Comparison of ENCODE assay signal across 29 cellular contexts in genomic region chr3:128279594-128279880, GRCh38.
DNase-seq lines count a peak whose midpoint lies in the region; ATAC-seq, FAIRE-seq and TF ChIP-seq lines count a peak whose summit lies in the region.
"Had no signal": no experiment of that assay in that cellular context is flagged by ENCODE, and none has a peak within 500 bp of the region (broad histone marks: within the 10 kb centered on the region; RNA-seq: fewer than 3 reads in every experiment).

No MANE protein-coding gene starts in this region.

- peak overlapping the region; percentile 40 for H2BK120ac ChIP-seq in trophoblast cell (ENCODE audit: insufficient read depth, low read length, poor library complexity)

- peaks cover 43% of the 10 kb centered on the region for H3K79me1 ChIP-seq in trophoblast cell (ENCODE audit: low read length)

- H3K9ac ChIP-seq in kidney (ENCODE audit: low read length in 2 of 2) (no peak overlapping the region), trophoblast cell (ENCODE audit: low read length) (no peak overlapping the region)

- no peak for ATAC-seq in CD4-positive, CD25-positive, alpha-beta regulatory T cell (ENCODE audit: low read depth in 2 of 2)
- ATAC-seq in WTC11, result no peak
- ATAC-seq in HG02981 (IDR thresholded peaks at IDR 0.05; ENCODE audit: unreplicated experiment), result no peak
- no peak for ATAC-seq in GM18907 (IDR thresholded peaks at IDR 0.05; ENCODE audit: unreplicated experiment)
- ATAC-seq: A549; naive thymus-derived CD4-positive, alpha-beta T cell; stimulated activated naive B cell treated with anti-CD40 and anti-IgM and Interleukin-4, amounts not matched to agents 10 μg/mL and 1 μg/mL and 100 μg/mL, for 72 hours had no signal

- H4K91ac ChIP-seq in trophoblast cell (ENCODE audit: low read depth, low read length), result peak overlapping the region; percentile 72

- H3K4me1 Mint-ChIP-seq in CD4-positive, CD25-positive, alpha-beta regulatory T cell, result peaks cover 0 to 11% (median 6%) of the 10 kb centered on the region in 4 donors
- H3K4me1 Mint-ChIP-seq in WTC11, result peaks cover 92% of the 10 kb centered on the region
- H3K4me1 Mint-ChIP-seq: activated CD4-positive, alpha-beta T cell treated with anti-CD3 and anti-CD28 coated beads, Interleukin-2, amount 10 ng/mL, durations not matched to agents 24 days and 14 days; activated naive CD8-positive, alpha-beta T cell treated with anti-CD3 and anti-CD28 coated beads, Interleukin-2, amount 10 ng/mL, durations not matched to agents 7 days and 5 days; stimulated activated naive B cell treated with anti-CD40 and anti-IgM and Interleukin-4, amounts not matched to agents 10 μg/mL and 1 μg/mL and 100 μg/mL, for 72 hours had no signal

- H4K8ac ChIP-seq in trophoblast cell (ENCODE audit: low read depth, low read length), result peak overlapping the region; percentile 46

- CTCF ChIA-PET in WTC11 (lab: Charles Lee), result interaction anchor here (0.9 to 8.4 kb wide), 3 partner anchors 27 to 53 kb away, joined by 3 to 60 read pairs (median 9); no protein-coding TSS in a partner anchor

- TF ChIP-seq CTCF in WTC11 (IDR thresholded peaks at IDR 0.05), result no peak
- no peak for TF ChIP-seq CTCF in kidney (IDR thresholded peaks at IDR 0.05; ENCODE audit: borderline replicate concordance, extremely low read depth, insufficient read depth)

- H3K14ac ChIP-seq in trophoblast cell (ENCODE audit: low read length), result peak overlapping the region; percentile 34

- H3K9me3 Mint-ChIP-seq in CD4-positive, CD25-positive, alpha-beta regulatory T cell, result peaks cover 0 to 2% (median 0%) of the 10 kb centered on the region in 7 donors
- no peaks in the 10 kb centered on the region for H3K9me3 Mint-ChIP-seq in WTC11
- H3K9me3 Mint-ChIP-seq: activated CD4-positive, alpha-beta T cell treated with anti-CD3 and anti-CD28 coated beads, Interleukin-2, amount 10 ng/mL, durations not matched to agents 24 days and 14 days; activated naive CD8-positive, alpha-beta T cell treated with anti-CD3 and anti-CD28 coated beads, Interleukin-2, amount 10 ng/mL, durations not matched to agents 7 days and 5 days; activated T-cell treated with anti-CD3 and anti-CD28 coated beads, Interleukin-2, amount 50 U/mL, for 24 hours; CD4-positive, alpha-beta memory T cell; naive thymus-derived CD4-positive, alpha-beta T cell; stimulated activated naive B cell treated with anti-CD40 and anti-IgM and Interleukin-4, amounts not matched to agents 10 μg/mL and 1 μg/mL and 100 μg/mL, for 72 hours had no signal

- no peaks in the 10 kb centered on the region for H3K27me3 Mint-ChIP-seq in CD4-positive, CD25-positive, alpha-beta regulatory T cell
- peaks cover 60% of the 10 kb centered on the region for H3K27me3 Mint-ChIP-seq in WTC11 (ENCODE audit: low read depth)
- H3K27me3 Mint-ChIP-seq: activated CD4-positive, alpha-beta T cell treated with anti-CD3 and anti-CD28 coated beads, Interleukin-2, amount 10 ng/mL, durations not matched to agents 24 days and 14 days; activated naive CD8-positive, alpha-beta T cell treated with anti-CD3 and anti-CD28 coated beads, Interleukin-2, amount 10 ng/mL, durations not matched to agents 7 days and 5 days; activated T-cell treated with anti-CD3 and anti-CD28 coated beads, Interleukin-2, amount 50 U/mL, for 24 hours; CD4-positive, alpha-beta memory T cell; naive thymus-derived CD4-positive, alpha-beta T cell; stimulated activated naive B cell treated with anti-CD40 and anti-IgM and Interleukin-4, amounts not matched to agents 10 μg/mL and 1 μg/mL and 100 μg/mL, for 72 hours had no signal

- peak overlapping the region; percentile 89 for H2BK12ac ChIP-seq in trophoblast cell (ENCODE audit: low read length)

- no peak overlapping the region for H2BK5ac ChIP-seq in trophoblast cell (ENCODE audit: low read depth, low read length, poor library complexity)

- intact Hi-C loops in kidney (cut with DNase I), result no loop called here

- no peak overlapping the region for H2AFZ ChIP-seq in trophoblast cell (ENCODE audit: insufficient read depth, low read length, poor library complexity)

- POLR2A ChIA-PET in WTC11 (lab: Charles Lee), result no interaction called here

- peaks cover 6% of the 10 kb centered on the region for H3K79me2 ChIP-seq in trophoblast cell (ENCODE audit: control insufficient read depth, insufficient read depth, low read length, poor library complexity)

- no peak overlapping the region for H3K4me3 ChIP-seq in CD4-positive, CD25-positive, alpha-beta regulatory T cell (ENCODE audit: low read depth, low read length)
- H3K4me3 ChIP-seq in kidney (ENCODE audit: low read length in 2 of 2), result no peak overlapping the region
- no peak overlapping the region for H3K4me3 ChIP-seq in trophoblast cell (ENCODE audit: low read depth, low read length)
- H3K4me3 ChIP-seq: A549, colonic mucosa had no signal

- WGBS in trophoblast cell (ENCODE audit: extremely low coverage, insufficient coverage, insufficient read length), result no CpG with 5 or more reads among the region's 3 CpGs

- H3K18ac ChIP-seq in trophoblast cell (ENCODE audit: low read length), result peak overlapping the region; percentile 75

- FAIRE-seq in kidney (lab: Jason Lieb, UNC), result no peak
- FAIRE-seq: A549, D721Med, GM19239, islet of Langerhans, urothelium cell line had no signal

- H3K36me3 Mint-ChIP-seq in CD4-positive, CD25-positive, alpha-beta regulatory T cell, result peaks cover 7% of the 10 kb centered on the region
- no peaks in the 10 kb centered on the region for H3K36me3 Mint-ChIP-seq in WTC11

- peak overlapping the region in 2 of 3 donors; percentile 28 to 32 for H3K27ac Mint-ChIP-seq in CD4-positive, CD25-positive, alpha-beta regulatory T cell
- H3K27ac Mint-ChIP-seq in WTC11, result no peak overlapping the region
- H3K27ac Mint-ChIP-seq: activated CD4-positive, alpha-beta T cell treated with anti-CD3 and anti-CD28 coated beads, Interleukin-2, amount 10 ng/mL, durations not matched to agents 24 days and 14 days; activated naive CD8-positive, alpha-beta T cell treated with anti-CD3 and anti-CD28 coated beads, Interleukin-2, amount 10 ng/mL, durations not matched to agents 7 days and 5 days; activated T-cell treated with anti-CD3 and anti-CD28 coated beads, Interleukin-2, amount 50 U/mL, for 24 hours; stimulated activated naive B cell treated with anti-CD40 and anti-IgM and Interleukin-4, amounts not matched to agents 10 μg/mL and 1 μg/mL and 100 μg/mL, for 72 hours had no signal

- DNase-seq in CD4-positive, CD25-positive, alpha-beta regulatory T cell, result no peak
- DNase-seq in WTC11 (ENCODE audit: low spot score), result no peak
- peak; percentile 55 for DNase-seq in kidney
- DNase-seq in trophoblast cell, result no peak
- no peak for DNase-seq in SKM-1 (lab: John Stamatoyannopoulos, UW; ENCODE audit: unreplicated experiment)
- no peak for DNase-seq in DMS53 treated with DMSO at 0.1 percent for 48 hours (lab: John Stamatoyannopoulos, UW; ENCODE audit: unreplicated experiment)
- DNase-seq: activated CD4-positive, alpha-beta T cell treated with anti-CD3 and anti-CD28 coated beads, Interleukin-2, amount 10 ng/mL, durations not matched to agents 24 days and 14 days; activated gamma-delta T cell treated with Interleukin-2 at 50 U/mL for 16 hours; activated naive CD8-positive, alpha-beta T cell treated with anti-CD3 and anti-CD28 coated beads, Interleukin-2, amount 10 ng/mL, durations not matched to agents 7 days and 5 days; activated T-cell treated with anti-CD3 and anti-CD28 coated beads, Interleukin-2, amount 50 U/mL, for 24 hours; AML-193; CD4-positive, alpha-beta memory T cell; effector memory CD4-positive, alpha-beta T cell; erythroblast; GOT3; MM.1S; naive thymus-derived CD4-positive, alpha-beta T cell; stimulated activated naive B cell treated with anti-CD40 and anti-IgM and Interleukin-4, amounts not matched to agents 10 μg/mL and 1 μg/mL and 100 μg/mL, for 72 hours; WERI-Rb-1 had no signal

- H3K36me3 ChIP-seq in CD4-positive, CD25-positive, alpha-beta regulatory T cell (ENCODE audit: control insufficient read depth, insufficient read depth, low read length), result peaks cover 5% of the 10 kb centered on the region
- H3K36me3 ChIP-seq in kidney (ENCODE audit: control insufficient read depth in 1 of 2, insufficient read depth in 2 of 2, low read length in 2 of 2), result peaks cover 0 to 3% of the 10 kb centered on the region in 2 donors
- peaks cover 0 to 3% of the 10 kb centered on the region in 2 experiments for H3K36me3 ChIP-seq in trophoblast cell (ENCODE audit: control insufficient read depth in 1 of 2, insufficient read depth in 2 of 2, low read length in 2 of 2)
- H3K36me3 ChIP-seq: ascending aorta, colonic mucosa, WERI-Rb-1 had no signal

- H3K4ac ChIP-seq in trophoblast cell (ENCODE audit: low read depth, low read length), result peak overlapping the region; percentile 37

- no peak overlapping the region for H3K23ac ChIP-seq in trophoblast cell (ENCODE audit: low read length)

- H3K27ac ChIP-seq in CD4-positive, CD25-positive, alpha-beta regulatory T cell (ENCODE audit: insufficient read depth, low read length, poor library complexity, severe bottlenecking), result no peak overlapping the region
- no peak overlapping the region for H3K27ac ChIP-seq in kidney (ENCODE audit: low read depth in 2 of 2, low read length in 2 of 2)
- no peak overlapping the region for H3K27ac ChIP-seq in trophoblast cell (ENCODE audit: low read depth, low read length)
- H3K27ac ChIP-seq: A549, ascending aorta, colonic mucosa, HL-60, WERI-Rb-1 had no signal

- peak overlapping the region; percentile 67 for H2AK5ac ChIP-seq in trophoblast cell (ENCODE audit: low read length)

- H3K9me3 ChIP-seq in CD4-positive, CD25-positive, alpha-beta regulatory T cell (ENCODE audit: control insufficient read depth in 2 of 2, low read length in 2 of 2), result no peaks in the 10 kb centered on the region
- H3K9me3 ChIP-seq in kidney (ENCODE audit: control insufficient read depth in 1 of 2, low read length in 2 of 2), result no peaks in the 10 kb centered on the region
- H3K9me3 ChIP-seq in trophoblast cell (ENCODE audit: insufficient read depth, low read depth, low read length), result no peaks in the 10 kb centered on the region
- H3K9me3 ChIP-seq: A549, ascending aorta, colonic mucosa had no signal

- no peaks in the 10 kb centered on the region for H3K4me1 ChIP-seq in CD4-positive, CD25-positive, alpha-beta regulatory T cell (ENCODE audit: control insufficient read depth, insufficient read depth, low read length, poor library complexity, severe bottlenecking)
- peaks cover 0 to 9% of the 10 kb centered on the region in 2 donors for H3K4me1 ChIP-seq in kidney (ENCODE audit: control insufficient read depth in 1 of 2, insufficient read depth in 1 of 2, low read depth in 1 of 2, low read length in 2 of 2)
- peaks cover 31 to 36% of the 10 kb centered on the region in 2 experiments for H3K4me1 ChIP-seq in trophoblast cell (ENCODE audit: control insufficient read depth in 1 of 2, insufficient read depth in 2 of 2, low read length in 2 of 2)
- H3K4me1 ChIP-seq: A549, colonic mucosa had no signal

- H3K27me3 ChIP-seq in CD4-positive, CD25-positive, alpha-beta regulatory T cell (ENCODE audit: control insufficient read depth, insufficient read depth, low read length), result no peaks in the 10 kb centered on the region
- H3K27me3 ChIP-seq in trophoblast cell (ENCODE audit: insufficient read depth, low read length), result no peaks in the 10 kb centered on the region
- H3K27me3 ChIP-seq: ascending aorta, colonic mucosa had no signal

- no peak overlapping the region for H3K4me3 Mint-ChIP-seq in CD4-positive, CD25-positive, alpha-beta regulatory T cell
- H3K4me3 Mint-ChIP-seq in WTC11, result 0 out of 2 replicates have a peak overlapping the region, but pooled peaks have one; percentile 15
- H3K4me3 Mint-ChIP-seq: activated CD4-positive, alpha-beta T cell treated with anti-CD3 and anti-CD28 coated beads, Interleukin-2, amount 10 ng/mL, durations not matched to agents 24 days and 14 days; activated naive CD8-positive, alpha-beta T cell treated with anti-CD3 and anti-CD28 coated beads, Interleukin-2, amount 10 ng/mL, durations not matched to agents 7 days and 5 days; activated T-cell treated with anti-CD3 and anti-CD28 coated beads, Interleukin-2, amount 50 U/mL, for 24 hours; naive thymus-derived CD4-positive, alpha-beta T cell; stimulated activated naive B cell treated with anti-CD40 and anti-IgM and Interleukin-4, amounts not matched to agents 10 μg/mL and 1 μg/mL and 100 μg/mL, for 72 hours had no signal

- no peak overlapping the region for H3K4me2 ChIP-seq in trophoblast cell (ENCODE audit: low read length)
- H3K4me2 ChIP-seq: A549 had no signal

- H4K12ac ChIP-seq in trophoblast cell (ENCODE audit: low read depth, low read length), result no peak overlapping the region
